ENCODE assay signal across 8 cellular contexts in genomic region chr1:226712779-226713420, GRCh38. TPM values are rescaled to one million over a fixed set of nuclear protein-coding genes. Genes with fewer than 3 reads are reported as not detected.
DNase-seq lines count a peak whose midpoint lies in the region; ATAC-seq, FAIRE-seq and TF ChIP-seq lines count a peak whose summit lies in the region.

No MANE protein-coding gene starts in this region.

- H3K36me3 Mint-ChIP-seq in MCF 10A (ENCODE audit: insufficient read depth, unreplicated experiment), result peaks cover 6% of the 10 kb centered on the region
- peaks cover 64% of the 10 kb centered on the region for H3K36me3 Mint-ChIP-seq in central memory CD8-positive, alpha-beta T cell (ENCODE audit: insufficient read depth)

- H3K4me1 Mint-ChIP-seq in MCF 10A (ENCODE audit: insufficient read depth, unreplicated experiment), result peaks cover 24% of the 10 kb centered on the region
- peaks cover 82% of the 10 kb centered on the region for H3K4me1 Mint-ChIP-seq in central memory CD8-positive, alpha-beta T cell

- no peak for DNase-seq in breast epithelium (ENCODE audit: low spot score in 2 of 2)
- DNase-seq in MCF 10A (ENCODE audit: unreplicated experiment), result no peak
- DNase-seq in HTR-8/SVneo (ENCODE audit: insufficient read length, low spot score), result no peak
- DNase-seq in central memory CD8-positive, alpha-beta T cell (ENCODE audit: low spot score in 2 of 2), result no peak
- no peak for DNase-seq in NCI-H446 treated with DMSO at 0.1 percent for 48 hours (lab: John Stamatoyannopoulos, UW)
- no peak for DNase-seq in cerebellar cortex (ENCODE audit: low spot score)

- no peak overlapping the region for H3K27ac Mint-ChIP-seq in MCF 10A (ENCODE audit: low read depth, unreplicated experiment)
- H3K27ac Mint-ChIP-seq in central memory CD8-positive, alpha-beta T cell (ENCODE audit: low read depth), result peak overlapping the region; percentile 94

- H3K4me3 ChIP-seq in breast epithelium (no peak overlapping the region), thymus (ENCODE audit: low read length) (peak overlapping the region; percentile 34)

- H3K9me3 Mint-ChIP-seq in MCF 10A (ENCODE audit: unreplicated experiment), result peaks cover 8% of the 10 kb centered on the region
- H3K9me3 Mint-ChIP-seq in central memory CD8-positive, alpha-beta T cell, result peaks cover 5% of the 10 kb centered on the region

- peaks cover 0 to 8% of the 10 kb centered on the region in 2 donors for H3K4me1 ChIP-seq in breast epithelium
- H3K4me1 ChIP-seq in thymus (ENCODE audit: control insufficient read depth, insufficient read depth, low read length), result peaks cover 54% of the 10 kb centered on the region

- WGBS in thymus, result 58% methylated on average over 18 of the region's 18 CpGs

- peak; percentile 9 for FAIRE-seq in HTR-8/SVneo (lab: Jason Lieb, UNC)

- no peaks in the 10 kb centered on the region for H3K27me3 ChIP-seq in breast epithelium
- H3K27me3 ChIP-seq in thymus (ENCODE audit: control insufficient read depth, insufficient read depth), result no peaks in the 10 kb centered on the region

- H3K27ac ChIP-seq in breast epithelium (peak overlapping the region; percentile 13 to 49), thymus (ENCODE audit: low read depth) (peak overlapping the region; percentile 72)

- no peak for TF ChIP-seq POLR2A in breast epithelium (IDR thresholded peaks at IDR 0.05)

- no peak overlapping the region for H3K4me3 Mint-ChIP-seq in MCF 10A (ENCODE audit: unreplicated experiment)
- peak overlapping the region; percentile 71 for H3K4me3 Mint-ChIP-seq in central memory CD8-positive, alpha-beta T cell

- intact Hi-C loops in breast epithelium (cut with DNase I; ENCODE audit: low total_unique reads) (no loop called here), MCF 10A (cut with micrococcal nuclease) (no loop called here)

- CTCF ChIA-PET in MCF 10A (lab: Yijun Ruan, JAX), result interaction anchor here (0.6 to 2.0 kb wide), 8 partner anchors 10 to 273 kb away, joined by 3 to 18 read pairs (median 4); no protein-coding TSS in a partner anchor

- peak; percentile 5 for ATAC-seq in central memory CD8-positive, alpha-beta T cell (replicated peaks; ENCODE audit: extremely low read depth, poor library complexity, severe bottlenecking)
- ATAC-seq in GM18870 (IDR thresholded peaks at IDR 0.05; ENCODE audit: unreplicated experiment), result no peak

- no peaks in the 10 kb centered on the region for H3K27me3 Mint-ChIP-seq in MCF 10A (ENCODE audit: insufficient read depth, unreplicated experiment)
- H3K27me3 Mint-ChIP-seq in central memory CD8-positive, alpha-beta T cell, result no peaks in the 10 kb centered on the region

- TF ChIP-seq CTCF in breast epithelium (IDR thresholded peaks at IDR 0.05) (no peak), MCF 10A (IDR thresholded peaks at IDR 0.05; ENCODE audit: unreplicated experiment) (no peak)

- H3K36me3 ChIP-seq in breast epithelium (no peaks in the 10 kb centered on the region), thymus (ENCODE audit: control insufficient read depth, insufficient read depth) (peaks cover 26% of the 10 kb centered on the region)

- POLR2A ChIA-PET in MCF 10A (lab: Yijun Ruan, JAX), result interaction anchor here (1.0 kb wide), 1 partner anchor 9 kb away, joined by 4 read pairs; no protein-coding TSS in a partner anchor

- no TSS peak for BruUV-seq in MCF 10A (replicated peaks; lab: Mats Ljungman, UMichigan)

- H3K9me3 ChIP-seq in breast epithelium (no peaks in the 10 kb centered on the region), thymus (ENCODE audit: control insufficient read depth) (no peaks in the 10 kb centered on the region)

RNA-seq across cellular contexts. Expression of gene ITPKB, which starts 26.2 kb away (rescaled TPM):
- total RNA-seq in breast epithelium (10 to 100 TPM; 24.0 to 37.6 (median 25.6) TPM), MCF 10A (2022) (9.5 and 12.6 TPM in 2 replicates)
- 32.0 TPM for polyA plus RNA-seq in thymus
